Comparison of ENCODE assay signal across 14 cellular contexts in genomic region chr12:53255993-53256392, GRCh38. TPM values are rescaled to one million over a fixed set of nuclear protein-coding genes. Genes with fewer than 3 reads are reported as not detected.
DNase-seq lines count a peak whose midpoint lies in the region; ATAC-seq, FAIRE-seq and TF ChIP-seq lines count a peak whose summit lies in the region.
"Had no signal": no experiment of that assay in that cellular context is flagged by ENCODE, and none has a peak within 500 bp of the region (broad histone marks: within the 10 kb centered on the region; RNA-seq: fewer than 3 reads in every experiment).

No MANE protein-coding gene starts in this region.

- H2BK12ac ChIP-seq in trophoblast cell (ENCODE audit: low read length), result no peak overlapping the region

- peaks cover 16% of the 10 kb centered on the region for H3K36me3 Mint-ChIP-seq in CD4-positive, alpha-beta T cell (ENCODE audit: low read depth)

- H3K27ac ChIP-seq in CD4-positive, alpha-beta T cell (ENCODE audit: low read depth, low read length), result no peak overlapping the region
- H3K27ac ChIP-seq in OCI-LY1 (ENCODE audit: low read depth, low read length, poor library complexity, severe bottlenecking) (peak overlapping the region; percentile 38), K562 (ENCODE audit: extremely low read depth, low read depth, low read length) (0 out of 3 replicates have a peak overlapping the region, but pooled peaks have one; percentile 0), trophoblast cell (ENCODE audit: low read depth, low read length) (no peak overlapping the region)

- H4K12ac ChIP-seq in trophoblast cell (ENCODE audit: low read depth, low read length), result no peak overlapping the region

- FAIRE-seq in K562 (lab: Jason Lieb, UNC), result no peak
- FAIRE-seq: endothelial cell of umbilical vein had no signal

- H3K23ac ChIP-seq in trophoblast cell (ENCODE audit: low read length), result no peak overlapping the region

- no peak for TF ChIP-seq EP300 in K562 (IDR thresholded peaks at IDR 0.05; ENCODE audit: low read length)

- TF ChIP-seq RAD21 in K562 (CRISPR knock-in tag; conservative IDR thresholded peaks at IDR 0.05 in 1 of 2, IDR thresholded peaks at IDR 0.05 in 1 of 2), result no peak

- H3K4me3 Mint-ChIP-seq in CD4-positive, alpha-beta T cell, result peak overlapping the region; percentile 67

- H4K91ac ChIP-seq in trophoblast cell (ENCODE audit: low read depth, low read length), result no peak overlapping the region

- H2AFZ ChIP-seq in OCI-LY1 (ENCODE audit: low read length) (no peak overlapping the region), K562 (ENCODE audit: low read depth, low read length) (no peak overlapping the region), trophoblast cell (ENCODE audit: insufficient read depth, low read length, poor library complexity) (no peak overlapping the region)

- no peaks in the 10 kb centered on the region for H3K9me3 Mint-ChIP-seq in CD4-positive, alpha-beta T cell

- H3K27ac Mint-ChIP-seq in CD4-positive, alpha-beta T cell, result peak overlapping the region; percentile 77

- H4K8ac ChIP-seq in trophoblast cell (ENCODE audit: low read depth, low read length), result no peak overlapping the region

- no peak for DNase-seq in CD4-positive, alpha-beta T cell
- DNase-seq in K562 (ENCODE audit: extremely low read depth in 1 of 4, low spot score in 3 of 4) (no peak), NCI-H510A (lab: John Stamatoyannopoulos, UW) (no peak), trophoblast cell (no peak), A172 (ENCODE audit: low spot score) (no peak), HUDEP-2 (lab: John Stamatoyannopoulos, UW; ENCODE audit: unreplicated experiment in 76 of 76) (no peak)
- DNase-seq: caudate nucleus, COR-L47, head of caudate nucleus, NCI-H1048, right cardiac atrium had no signal

- H3K36me3 ChIP-seq in OCI-LY1 (ENCODE audit: insufficient read depth, low read length), result peaks cover 13% of the 10 kb centered on the region; the same call in 1 of the 2 replicates
- peaks cover 19% of the 10 kb centered on the region; the same call in 2 of the 3 replicates for H3K36me3 ChIP-seq in K562 (ENCODE audit: control insufficient read depth, insufficient read depth, low read length)
- peaks cover 11 to 13% of the 10 kb centered on the region in 2 experiments for H3K36me3 ChIP-seq in trophoblast cell (ENCODE audit: control insufficient read depth in 1 of 2, insufficient read depth in 2 of 2, low read length in 2 of 2)

- H3K9ac ChIP-seq in OCI-LY1 (ENCODE audit: low read length) (no peak overlapping the region), K562 (ENCODE audit: insufficient read depth in 1 of 2, low read depth in 2 of 2, low read length in 2 of 2) (no peak overlapping the region), trophoblast cell (ENCODE audit: low read length) (no peak overlapping the region)

- H3K4me2 ChIP-seq in OCI-LY1 (ENCODE audit: low read length) (0 out of 2 replicates have a peak overlapping the region, but pooled peaks have one; percentile 0), K562 (ENCODE audit: insufficient read depth, low read length) (no peak overlapping the region), trophoblast cell (ENCODE audit: low read length) (no peak overlapping the region)

- peaks cover 51% of the 10 kb centered on the region for H3K4me1 Mint-ChIP-seq in CD4-positive, alpha-beta T cell (ENCODE audit: low read depth)

- no peaks in the 10 kb centered on the region for H3K9me1 ChIP-seq in K562 (ENCODE audit: control insufficient read depth, insufficient read depth, low read length)

- no peak for TF ChIP-seq CTCF in CD4-positive, alpha-beta T cell (IDR thresholded peaks at IDR 0.05)
- TF ChIP-seq CTCF in OCI-LY1 (IDR thresholded peaks at IDR 0.05; ENCODE audit: low read length), result no peak
- TF ChIP-seq CTCF in K562 (IDR thresholded peaks at IDR 0.05 in 2 of 3, conservative IDR thresholded peaks at IDR 0.05 in 1 of 3; ENCODE audit: insufficient read depth in 2 of 3, low read depth in 1 of 3, low read length in 3 of 3), result no peak

- CTCF ChIA-PET in CD4-positive, alpha-beta T cell (lab: Charles Lee), result no interaction called here
- CTCF ChIA-PET in K562 (lab: Yijun Ruan, JAX; ENCODE audit: low intra/inter-chr PET ratio), result no interaction called here

- H3K9me3 ChIP-seq in CD4-positive, alpha-beta T cell (ENCODE audit: control insufficient read depth, low read length), result no peaks in the 10 kb centered on the region
- no peaks in the 10 kb centered on the region for H3K9me3 ChIP-seq in OCI-LY1 (ENCODE audit: low read length)
- H3K9me3 ChIP-seq in K562 (replicated peaks; ENCODE audit: control insufficient read depth, insufficient read depth, low read depth, low read length), result no peaks in the 10 kb centered on the region
- no peaks in the 10 kb centered on the region for H3K9me3 ChIP-seq in trophoblast cell (ENCODE audit: insufficient read depth, low read depth, low read length)

- no peak for TF ChIP-seq POLR2A in K562 (conservative IDR thresholded peaks at IDR 0.05)

- 29% methylated on average over 3 of the region's 3 CpGs for WGBS in K562 (ENCODE audit: insufficient coverage, low coverage, missing lambda C conversion rate)
- WGBS in trophoblast cell (ENCODE audit: extremely low coverage, insufficient coverage, insufficient read length), result no CpG with 5 or more reads among the region's 3 CpGs

- intact Hi-C loops in CD4-positive, alpha-beta T cell (cut with DNase I, micrococcal nuclease), result no loop called here
- intact Hi-C loops in K562 (cut with micrococcal nuclease), result no loop called here

- no peak overlapping the region for H3K14ac ChIP-seq in trophoblast cell (ENCODE audit: low read length)

- H3K4me3 ChIP-seq in OCI-LY1 (ENCODE audit: low read depth, low read length, poor library complexity, severe bottlenecking) (no peak overlapping the region), K562 (no peak overlapping the region), trophoblast cell (ENCODE audit: low read depth, low read length) (no peak overlapping the region)

- H2BK5ac ChIP-seq in trophoblast cell (ENCODE audit: low read depth, low read length, poor library complexity), result no peak overlapping the region

- no peaks in the 10 kb centered on the region for H3K9me2 ChIP-seq in OCI-LY1 (ENCODE audit: low read depth, low read length)

- no peak for ATAC-seq in CD4-positive, alpha-beta T cell (ENCODE audit: poor library complexity)
- ATAC-seq in GM18502 (IDR thresholded peaks at IDR 0.05; ENCODE audit: poor library complexity, unreplicated experiment) (peak; percentile 50), K562 (no peak)
- ATAC-seq: right cardiac atrium had no signal

- no peak overlapping the region for H3K4ac ChIP-seq in trophoblast cell (ENCODE audit: low read depth, low read length)

- H3K27me3 Mint-ChIP-seq in CD4-positive, alpha-beta T cell, result no peaks in the 10 kb centered on the region

- no peaks in the 10 kb centered on the region for H3K79me2 ChIP-seq in OCI-LY1 (ENCODE audit: insufficient read depth, low read length)
- peaks cover 27% of the 10 kb centered on the region for H3K79me2 ChIP-seq in K562 (ENCODE audit: control insufficient read depth, insufficient read depth, low read length)
- peaks cover 3% of the 10 kb centered on the region for H3K79me2 ChIP-seq in trophoblast cell (ENCODE audit: control insufficient read depth, insufficient read depth, low read length, poor library complexity)

- no peaks in the 10 kb centered on the region for H3F3A ChIP-seq in OCI-LY1 (ENCODE audit: insufficient read depth, low read length)

- peaks cover 7% of the 10 kb centered on the region for H3K79me1 ChIP-seq in trophoblast cell (ENCODE audit: low read length)

- H3K4me1 ChIP-seq in OCI-LY1 (ENCODE audit: insufficient read depth, low read length, severe bottlenecking), result peaks cover 31% of the 10 kb centered on the region
- peaks cover 32 to 36% of the 10 kb centered on the region in 2 experiments; a peak in 4 of 5 replicates for H3K4me1 ChIP-seq in K562 (replicated peaks in 1 of 2; ENCODE audit: control insufficient read depth in 2 of 2, insufficient read depth in 2 of 2, low read length in 2 of 2)
- peaks cover 12 to 22% of the 10 kb centered on the region in 2 experiments for H3K4me1 ChIP-seq in trophoblast cell (ENCODE audit: control insufficient read depth in 1 of 2, insufficient read depth in 2 of 2, low read length in 2 of 2)

- H2BK120ac ChIP-seq in trophoblast cell (ENCODE audit: insufficient read depth, low read length, poor library complexity), result no peak overlapping the region

- BruUV-seq in K562 (replicated peaks; lab: Mats Ljungman, UMichigan), result no TSS peak

- no peaks in the 10 kb centered on the region for H3K27me3 ChIP-seq in CD4-positive, alpha-beta T cell (ENCODE audit: control insufficient read depth, insufficient read depth, low read length)
- H3K27me3 ChIP-seq in OCI-LY1 (ENCODE audit: insufficient read depth, low read length), result no peaks in the 10 kb centered on the region
- no peaks in the 10 kb centered on the region for H3K27me3 ChIP-seq in K562 (ENCODE audit: control insufficient read depth in 2 of 2, insufficient read depth in 2 of 2, low read length in 2 of 2)
- no peaks in the 10 kb centered on the region for H3K27me3 ChIP-seq in trophoblast cell (ENCODE audit: insufficient read depth, low read length)

- H2AK5ac ChIP-seq in trophoblast cell (ENCODE audit: low read length), result no peak overlapping the region

- H3K18ac ChIP-seq in trophoblast cell (ENCODE audit: low read length), result no peak overlapping the region

- POLR2A ChIA-PET in CD4-positive, alpha-beta T cell (lab: Charles Lee), result no interaction called here
- POLR2A ChIA-PET in K562 (lab: Yijun Ruan, JAX), result interaction anchor here (1.1 to 2.0 kb wide), 2 partner anchors 11 to 14 kb away, joined by 5 to 14 read pairs; partner anchors contain the start of gene ESPL1

- in situ Hi-C loops in K562 (cut with MboI), result no loop called here

- H4K20me1 ChIP-seq in OCI-LY1 (ENCODE audit: insufficient read depth, low read length), result no peaks in the 10 kb centered on the region
- no peaks in the 10 kb centered on the region for H4K20me1 ChIP-seq in K562 (replicated peaks; ENCODE audit: control insufficient read depth, insufficient read depth, low read length)

RNA-seq across cellular contexts. Expression of gene ESPL1, which starts 12.1 kb away (rescaled TPM):
- under 1 TPM; 0.20 to 0.71 TPM for total RNA-seq in CD4-positive, alpha-beta T cell
- 92.5 and 189 TPM in 2 replicates for total RNA-seq in K562 (2011; cell fraction: chromatin; rRNA removed; ENCODE audit: low replicate concordance)
- total RNA-seq in K562 (2011; cell fraction: nucleolus; rRNA removed), result 92.7 and 104 TPM in 2 replicates
- total RNA-seq in K562 (2011; cell fraction: nucleoplasm; rRNA removed), result 92.8 and 98.3 TPM in 2 replicates
- 18.7 and 22.9 TPM in 2 replicates for total RNA-seq in K562 (2014; rRNA removed)
- total RNA-seq in K562 (2014; rRNA removed; fragmentation: Illumina TruSeq; extraction: Trizol), result 8.8 and 10.3 TPM in 2 replicates
- total RNA-seq in K562 (2015; rRNA removed; fragmentation: Illumina TruSeq; extraction: Trizol), result 18.8 and 19.0 TPM in 2 replicates
- 47.9 and 55.0 TPM in 2 replicates for total RNA-seq in K562 (2021)
- polyA plus RNA-seq in K562 (2011; rRNA removed), result 17.3 and 26.6 TPM in 2 replicates
- polyA plus RNA-seq in K562 (2011; cell fraction: cytosol; rRNA removed), result 15.8 and 25.6 TPM in 2 replicates
- 88.4 and 110 TPM in 2 replicates for polyA plus RNA-seq in K562 (2011; cell fraction: nucleus; rRNA removed)
- polyA plus RNA-seq in K562 (2012), result 20.9 and 21.3 TPM in 2 replicates
- 29.0 and 29.5 TPM in 2 replicates for polyA plus RNA-seq in K562 (2014; fragmentation: Illumina TruSeq; extraction: Trizol)
- 1 to 10 TPM; 1.2 to 1.6 TPM for polyA plus RNA-seq in K562 (2014; fragmentation: Nextera tagmentation; extraction: Ambion mirVana)
- 19.4 and 23.9 TPM in 2 replicates for polyA plus RNA-seq in K562 (2014; rRNA removed)
- polyA minus RNA-seq in K562 (2011; rRNA and poly(A)+ RNA removed), result 26.7 and 29.4 TPM in 2 replicates
- 16.5 and 18.8 TPM in 2 replicates for polyA minus RNA-seq in K562 (2011; cell fraction: cytosol; rRNA and poly(A)+ RNA removed)
- polyA minus RNA-seq in K562 (2011; cell fraction: nucleus; rRNA and poly(A)+ RNA removed), result 32.0 and 40.3 TPM in 2 replicates
- 12.8 and 13.8 TPM in 2 replicates for polyA plus RNA-seq in trophoblast cell (2013)
- total RNA-seq in A172 (2014; rRNA removed; shearing (Covaris generic)), result 19.1 and 29.4 TPM in 2 replicates

RNA-seq across cellular contexts. Expression of gene RARG, which starts 24.0 kb away (rescaled TPM):
- total RNA-seq in CD4-positive, alpha-beta T cell, result 10 to 100 TPM; 14.0 to 15.8 TPM
- total RNA-seq in K562 (2011; cell fraction: chromatin; rRNA removed; ENCODE audit: low replicate concordance), result 6.1 and 17.7 TPM in 2 replicates
- 8.7 and 10.3 TPM in 2 replicates for total RNA-seq in K562 (2011; cell fraction: nucleolus; rRNA removed)
- total RNA-seq in K562 (2011; cell fraction: nucleoplasm; rRNA removed), result 5.0 and 7.3 TPM in 2 replicates
- total RNA-seq in K562 (2014; rRNA removed) (1.9 and 3.3 TPM in 2 replicates), K562 (2014; rRNA removed; fragmentation: Illumina TruSeq; extraction: Trizol) (1.8 and 3.1 TPM in 2 replicates), K562 (2015; rRNA removed; fragmentation: Illumina TruSeq; extraction: Trizol) (3.8 and 4.7 TPM in 2 replicates), K562 (2021) (7.6 and 9.4 TPM in 2 replicates)
- polyA plus RNA-seq in K562 (2011; rRNA removed) (4.1 and 4.7 TPM in 2 replicates), K562 (2014; fragmentation: Illumina TruSeq; extraction: Trizol) (6.0 and 7.8 TPM in 2 replicates), K562 (2014; fragmentation: Nextera tagmentation; extraction: Ambion mirVana) (under 1 TPM; 0.18 to 0.36 TPM), K562 (2014; rRNA removed) (4.9 and 6.5 TPM in 2 replicates)
- polyA plus RNA-seq in K562 (2011; cell fraction: cytosol; rRNA removed), result 4.7 and 7.6 TPM in 2 replicates
- polyA plus RNA-seq in K562 (2011; cell fraction: nucleus; rRNA removed), result 10.9 and 15.3 TPM in 2 replicates
- polyA plus RNA-seq in K562 (2012), result 3.6 and 5.4 TPM in 2 replicates
- polyA minus RNA-seq in K562 (2011; rRNA and poly(A)+ RNA removed), result 4.7 and 5.7 TPM in 2 replicates
- polyA minus RNA-seq in K562 (2011; cell fraction: cytosol; rRNA and poly(A)+ RNA removed), result 5.7 and 9.6 TPM in 2 replicates
- 3.6 and 7.6 TPM in 2 replicates for polyA minus RNA-seq in K562 (2011; cell fraction: nucleus; rRNA and poly(A)+ RNA removed)
- polyA plus RNA-seq in trophoblast cell (2013), result 9.8 and 10.0 TPM in 2 replicates
- 19.2 and 25.0 TPM in 2 replicates for total RNA-seq in A172 (2014; rRNA removed; shearing (Covaris generic))

RNA-seq across cellular contexts. Expression of gene PFDN5, which starts 39.3 kb away (rescaled TPM):
- 100 to 1,000 TPM; 757 to 763 TPM for total RNA-seq in CD4-positive, alpha-beta T cell
- 274 and 406 TPM in 2 replicates for total RNA-seq in K562 (2011; cell fraction: chromatin; rRNA removed; ENCODE audit: low replicate concordance)
- total RNA-seq in K562 (2011; cell fraction: nucleolus; rRNA removed), result 346 and 363 TPM in 2 replicates
- total RNA-seq in K562 (2011; cell fraction: nucleoplasm; rRNA removed), result 389 and 520 TPM in 2 replicates
- total RNA-seq in K562 (2014; rRNA removed), result 395 and 475 TPM in 2 replicates
- total RNA-seq in K562 (2014; rRNA removed; fragmentation: Illumina TruSeq; extraction: Trizol), result 742 and 748 TPM in 2 replicates
- total RNA-seq in K562 (2015; rRNA removed; fragmentation: Illumina TruSeq; extraction: Trizol), result 576 and 603 TPM in 2 replicates
- total RNA-seq in K562 (2021), result 361 and 366 TPM in 2 replicates
- polyA plus RNA-seq in K562 (2011; rRNA removed), result 988 and 1,156 TPM in 2 replicates
- polyA plus RNA-seq in K562 (2011; cell fraction: cytosol; rRNA removed), result 581 and 1,108 TPM in 2 replicates
- polyA plus RNA-seq in K562 (2011; cell fraction: nucleus; rRNA removed), result 677 and 1,297 TPM in 2 replicates
- 482 and 595 TPM in 2 replicates for polyA plus RNA-seq in K562 (2012)
- 540 and 563 TPM in 2 replicates for polyA plus RNA-seq in K562 (2014; fragmentation: Illumina TruSeq; extraction: Trizol)
- polyA plus RNA-seq in K562 (2014; fragmentation: Nextera tagmentation; extraction: Ambion mirVana), result 1,000 to 10,000 TPM; 1,505 to 1,636 TPM
- polyA plus RNA-seq in K562 (2014; rRNA removed), result 707 and 867 TPM in 2 replicates
- polyA minus RNA-seq in K562 (2011; rRNA and poly(A)+ RNA removed), result 355 and 476 TPM in 2 replicates
- polyA minus RNA-seq in K562 (2011; cell fraction: cytosol; rRNA and poly(A)+ RNA removed), result 76.3 and 107 TPM in 2 replicates
- 102 and 229 TPM in 2 replicates for polyA minus RNA-seq in K562 (2011; cell fraction: nucleus; rRNA and poly(A)+ RNA removed)
- 302 and 315 TPM in 2 replicates for polyA plus RNA-seq in trophoblast cell (2013)
- 407 and 456 TPM in 2 replicates for total RNA-seq in A172 (2014; rRNA removed; shearing (Covaris generic))

RNA-seq across cellular contexts. Expression of gene MYG1, which starts 43.5 kb away (rescaled TPM):
- total RNA-seq in CD4-positive, alpha-beta T cell, result 10 to 100 TPM; 30.9 to 33.8 TPM
- 23.2 and 63.0 TPM in 2 replicates for total RNA-seq in K562 (2011; cell fraction: chromatin; rRNA removed; ENCODE audit: low replicate concordance)
- total RNA-seq in K562 (2011; cell fraction: nucleolus; rRNA removed), result 28.3 and 35.0 TPM in 2 replicates
- 24.2 and 34.6 TPM in 2 replicates for total RNA-seq in K562 (2011; cell fraction: nucleoplasm; rRNA removed)
- total RNA-seq in K562 (2014; rRNA removed), result 1.8 and 2.9 TPM in 2 replicates
- 0.86 and 1.1 TPM in 2 replicates for total RNA-seq in K562 (2014; rRNA removed; fragmentation: Illumina TruSeq; extraction: Trizol)
- 3.0 and 3.3 TPM in 2 replicates for total RNA-seq in K562 (2015; rRNA removed; fragmentation: Illumina TruSeq; extraction: Trizol)
- total RNA-seq in K562 (2021), result 3.9 and 4.6 TPM in 2 replicates
- polyA plus RNA-seq in K562 (2011; rRNA removed), result 3.0 and 7.2 TPM in 2 replicates
- polyA plus RNA-seq in K562 (2011; cell fraction: cytosol; rRNA removed), result 2.8 and 4.9 TPM in 2 replicates
- polyA plus RNA-seq in K562 (2011; cell fraction: nucleus; rRNA removed), result 39.1 and 39.9 TPM in 2 replicates
- 2.3 and 8.9 TPM in 2 replicates for polyA plus RNA-seq in K562 (2012)
- 1.7 and 2.1 TPM in 2 replicates for polyA plus RNA-seq in K562 (2014; fragmentation: Illumina TruSeq; extraction: Trizol)
- polyA plus RNA-seq in K562 (2014; fragmentation: Nextera tagmentation; extraction: Ambion mirVana), result 1 to 10 TPM in 1 of 2 experiments, under 1 TPM in 1; 0.45 to 1.3 TPM
- 4.9 and 5.6 TPM in 2 replicates for polyA plus RNA-seq in K562 (2014; rRNA removed)
- 3.0 and 4.4 TPM in 2 replicates for polyA minus RNA-seq in K562 (2011; rRNA and poly(A)+ RNA removed)
- polyA minus RNA-seq in K562 (2011; cell fraction: cytosol; rRNA and poly(A)+ RNA removed), result 2.0 and 4.0 TPM in 2 replicates
- 8.6 and 11.4 TPM in 2 replicates for polyA minus RNA-seq in K562 (2011; cell fraction: nucleus; rRNA and poly(A)+ RNA removed)
- 44.5 and 48.7 TPM in 2 replicates for polyA plus RNA-seq in trophoblast cell (2013)
- 65.1 and 74.0 TPM in 2 replicates for total RNA-seq in A172 (2014; rRNA removed; shearing (Covaris generic))

RNA-seq across cellular contexts. Expression of gene ITGB7, which starts 48.9 kb away (rescaled TPM):
- 100 to 1,000 TPM; 166 to 180 TPM for total RNA-seq in CD4-positive, alpha-beta T cell
- 1.7 and 4.1 TPM in 2 replicates for total RNA-seq in K562 (2011; cell fraction: chromatin; rRNA removed; ENCODE audit: low replicate concordance)
- total RNA-seq in K562 (2011; cell fraction: nucleolus; rRNA removed), result 3.6 and 8.2 TPM in 2 replicates
- total RNA-seq in K562 (2011; cell fraction: nucleoplasm; rRNA removed), result 2.3 and 2.7 TPM in 2 replicates
- total RNA-seq in K562 (2014; rRNA removed), result 1.3 and 1.9 TPM in 2 replicates
- 0.41 and 0.55 TPM in 2 replicates for total RNA-seq in K562 (2014; rRNA removed; fragmentation: Illumina TruSeq; extraction: Trizol)
- total RNA-seq in K562 (2015; rRNA removed; fragmentation: Illumina TruSeq; extraction: Trizol), result 0.54 and 0.64 TPM in 2 replicates
- total RNA-seq in K562 (2021), result 2.0 and 3.5 TPM in 2 replicates
- polyA plus RNA-seq in K562 (2011; rRNA removed), result 0.98 and 1.5 TPM in 2 replicates
- 1.2 and 2.2 TPM in 2 replicates for polyA plus RNA-seq in K562 (2011; cell fraction: cytosol; rRNA removed)
- polyA plus RNA-seq in K562 (2011; cell fraction: nucleus; rRNA removed), result 3.1 and 4.5 TPM in 2 replicates
- 0.82 and 1.4 TPM in 2 replicates for polyA plus RNA-seq in K562 (2012)
- polyA plus RNA-seq in K562 (2014; fragmentation: Illumina TruSeq; extraction: Trizol), result 0.57 and 0.67 TPM in 2 replicates
- polyA plus RNA-seq in K562 (2014; fragmentation: Nextera tagmentation; extraction: Ambion mirVana), result under 1 TPM; 0.06 to 0.10 TPM
- 1.2 and 1.9 TPM in 2 replicates for polyA plus RNA-seq in K562 (2014; rRNA removed)
- 1.2 and 1.3 TPM in 2 replicates for polyA minus RNA-seq in K562 (2011; rRNA and poly(A)+ RNA removed)
- 0.95 and 2.7 TPM in 2 replicates for polyA minus RNA-seq in K562 (2011; cell fraction: cytosol; rRNA and poly(A)+ RNA removed)
- polyA minus RNA-seq in K562 (2011; cell fraction: nucleus; rRNA and poly(A)+ RNA removed), result 0.89 and 1.2 TPM in 2 replicates
- 0.11 and 0.12 TPM in 2 replicates for polyA plus RNA-seq in trophoblast cell (2013)
- 0.09 and 2.1 TPM in 2 replicates for total RNA-seq in A172 (2014; rRNA removed; shearing (Covaris generic))
- total RNA-seq: endothelial cell of umbilical vein had no signal

Comparison
In these comparisons a context has a peak if more than half of its experiments do, and no peak if none do; other contexts are left out.
1. H3K27ac ChIP-seq: peak in OCI-LY1 (single experiment) and K562 (single experiment); none in CD4-positive, alpha-beta T cell (single experiment) and trophoblast cell (single experiment).
2. RNA of gene ESPL1, which starts 12.1 kb away (total RNA-seq): 19.1 to 29.4 TPM in A172 and 8.8 to 189 TPM in K562; 0.20 to 0.71 TPM in CD4-positive, alpha-beta T cell; every median in the first group is over 4 times any median in the second.